Comparison of ENCODE assay signal across 1 cellular context in the genomic region with DNA sequence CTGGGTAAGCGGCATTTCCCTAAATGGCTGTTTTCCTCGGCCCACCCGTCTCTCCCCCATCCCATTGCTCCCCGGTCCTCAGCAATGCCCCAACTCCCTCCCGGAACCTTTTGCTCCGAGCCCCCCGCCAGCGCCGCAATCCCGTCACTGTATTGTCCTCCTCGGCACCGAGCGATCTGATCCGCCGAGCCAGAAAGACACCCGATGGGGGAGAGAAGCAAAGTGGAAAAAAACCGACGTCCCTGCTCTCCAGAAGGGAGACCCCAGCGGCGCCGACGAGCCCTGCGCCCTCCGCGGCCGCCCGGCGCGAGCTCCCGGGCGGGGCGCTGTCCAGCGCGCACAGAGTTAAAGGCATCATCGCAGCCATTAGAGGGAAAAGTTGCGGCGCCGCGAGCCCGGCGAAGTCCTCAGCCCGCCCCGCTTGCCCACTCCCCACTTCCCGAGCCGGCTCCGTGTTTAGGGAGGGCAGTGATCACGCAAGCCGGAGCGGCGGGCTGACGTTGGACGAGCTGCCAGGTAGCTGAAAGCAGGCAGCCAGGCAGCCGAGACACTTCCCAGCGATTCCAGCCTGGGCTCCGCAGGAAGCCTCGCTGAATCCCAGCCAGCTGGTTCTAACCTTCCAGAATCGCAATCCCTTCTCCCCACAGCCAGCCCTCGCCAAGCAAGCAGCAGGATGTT.
TF ChIP-seq lines count a peak whose summit lies in the region.

A gene with protein sequence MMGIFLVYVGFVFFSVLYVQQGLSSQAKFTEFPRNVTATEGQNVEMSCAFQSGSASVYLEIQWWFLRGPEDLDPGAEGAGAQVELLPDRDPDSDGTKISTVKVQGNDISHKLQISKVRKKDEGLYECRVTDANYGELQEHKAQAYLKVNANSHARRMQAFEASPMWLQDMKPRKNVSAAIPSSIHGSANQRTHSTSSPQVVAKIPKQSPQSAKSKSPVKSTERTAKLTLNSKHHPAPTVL (plus strand): TSS at position 435 of the 678 bp plus-strand sequence. CDS start 356 bp downstream, outside the sequence.

TF ChIP-seq in K562, 482 proteins besides CTCF, POLR2A, EP300 and RAD21 (continued from another document):
- TF ChIP-seq, protein P1, sequence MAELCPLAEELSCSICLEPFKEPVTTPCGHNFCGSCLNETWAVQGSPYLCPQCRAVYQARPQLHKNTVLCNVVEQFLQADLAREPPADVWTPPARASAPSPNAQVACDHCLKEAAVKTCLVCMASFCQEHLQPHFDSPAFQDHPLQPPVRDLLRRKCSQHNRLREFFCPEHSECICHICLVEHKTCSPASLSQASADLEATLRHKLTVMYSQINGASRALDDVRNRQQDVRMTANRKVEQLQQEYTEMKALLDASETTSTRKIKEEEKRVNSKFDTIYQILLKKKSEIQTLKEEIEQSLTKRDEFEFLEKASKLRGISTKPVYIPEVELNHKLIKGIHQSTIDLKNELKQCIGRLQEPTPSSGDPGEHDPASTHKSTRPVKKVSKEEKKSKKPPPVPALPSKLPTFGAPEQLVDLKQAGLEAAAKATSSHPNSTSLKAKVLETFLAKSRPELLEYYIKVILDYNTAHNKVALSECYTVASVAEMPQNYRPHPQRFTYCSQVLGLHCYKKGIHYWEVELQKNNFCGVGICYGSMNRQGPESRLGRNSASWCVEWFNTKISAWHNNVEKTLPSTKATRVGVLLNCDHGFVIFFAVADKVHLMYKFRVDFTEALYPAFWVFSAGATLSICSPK (IDR thresholded peaks at IDR 0.05; ENCODE audit: borderline replicate concordance), result no peak
- TF ChIP-seq ARID2 (IDR thresholded peaks at IDR 0.05) (no peak), ZNF23 (CRISPR knock-in tag; IDR thresholded peaks at IDR 0.05) (no peak), ZNF76 (CRISPR knock-in tag; IDR thresholded peaks at IDR 0.05; ENCODE audit: borderline replicate concordance) (no peak), ZNF24 (IDR thresholded peaks at IDR 0.05) (no peak), SRSF9 (IDR thresholded peaks at IDR 0.05; ENCODE audit: borderline replicate concordance, low read depth, low read length) (no peak), CTBP1 (IDR thresholded peaks at IDR 0.05; ENCODE audit: borderline replicate concordance) (no peak), HDGF (IDR thresholded peaks at IDR 0.05) (no peak), GABPB1 (CRISPR knock-in tag; IDR thresholded peaks at IDR 0.05) (no peak), CBFB (CRISPR knock-in tag; IDR thresholded peaks at IDR 0.05) (no peak)
- TF ChIP-seq, protein P2, sequence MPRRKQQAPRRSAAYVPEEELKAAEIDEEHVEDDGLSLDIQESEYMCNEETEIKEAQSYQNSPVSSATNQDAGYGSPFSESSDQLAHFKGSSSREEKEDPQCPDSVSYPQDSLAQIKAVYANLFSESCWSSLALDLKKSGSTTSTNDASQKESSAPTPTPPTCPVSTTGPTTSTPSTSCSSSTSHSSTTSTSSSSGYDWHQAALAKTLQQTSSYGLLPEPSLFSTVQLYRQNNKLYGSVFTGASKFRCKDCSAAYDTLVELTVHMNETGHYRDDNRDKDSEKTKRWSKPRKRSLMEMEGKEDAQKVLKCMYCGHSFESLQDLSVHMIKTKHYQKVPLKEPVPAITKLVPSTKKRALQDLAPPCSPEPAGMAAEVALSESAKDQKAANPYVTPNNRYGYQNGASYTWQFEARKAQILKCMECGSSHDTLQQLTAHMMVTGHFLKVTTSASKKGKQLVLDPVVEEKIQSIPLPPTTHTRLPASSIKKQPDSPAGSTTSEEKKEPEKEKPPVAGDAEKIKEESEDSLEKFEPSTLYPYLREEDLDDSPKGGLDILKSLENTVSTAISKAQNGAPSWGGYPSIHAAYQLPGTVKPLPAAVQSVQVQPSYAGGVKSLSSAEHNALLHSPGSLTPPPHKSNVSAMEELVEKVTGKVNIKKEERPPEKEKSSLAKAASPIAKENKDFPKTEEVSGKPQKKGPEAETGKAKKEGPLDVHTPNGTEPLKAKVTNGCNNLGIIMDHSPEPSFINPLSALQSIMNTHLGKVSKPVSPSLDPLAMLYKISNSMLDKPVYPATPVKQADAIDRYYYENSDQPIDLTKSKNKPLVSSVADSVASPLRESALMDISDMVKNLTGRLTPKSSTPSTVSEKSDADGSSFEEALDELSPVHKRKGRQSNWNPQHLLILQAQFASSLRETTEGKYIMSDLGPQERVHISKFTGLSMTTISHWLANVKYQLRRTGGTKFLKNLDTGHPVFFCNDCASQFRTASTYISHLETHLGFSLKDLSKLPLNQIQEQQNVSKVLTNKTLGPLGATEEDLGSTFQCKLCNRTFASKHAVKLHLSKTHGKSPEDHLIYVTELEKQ (CRISPR knock-in tag; IDR thresholded peaks at IDR 0.05), result no peak
- TF ChIP-seq, protein P3, sequence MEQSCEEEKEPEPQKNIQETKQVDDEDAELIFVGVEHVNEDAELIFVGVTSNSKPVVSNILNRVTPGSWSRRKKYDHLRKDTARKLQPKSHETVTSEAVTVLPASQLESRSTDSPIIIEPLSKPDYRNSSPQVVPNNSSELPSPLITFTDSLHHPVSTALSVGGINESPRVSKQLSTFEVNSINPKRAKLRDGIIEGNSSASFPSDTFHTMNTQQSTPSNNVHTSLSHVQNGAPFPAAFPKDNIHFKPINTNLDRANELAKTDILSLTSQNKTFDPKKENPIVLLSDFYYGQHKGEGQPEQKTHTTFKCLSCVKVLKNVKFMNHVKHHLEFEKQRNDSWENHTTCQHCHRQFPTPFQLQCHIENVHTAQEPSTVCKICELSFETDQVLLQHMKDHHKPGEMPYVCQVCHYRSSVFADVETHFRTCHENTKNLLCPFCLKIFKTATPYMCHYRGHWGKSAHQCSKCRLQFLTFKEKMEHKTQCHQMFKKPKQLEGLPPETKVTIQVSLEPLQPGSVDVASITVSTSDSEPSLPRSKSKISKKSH (CRISPR knock-in tag; IDR thresholded peaks at IDR 0.05), result no peak
- TF ChIP-seq, protein P4, sequence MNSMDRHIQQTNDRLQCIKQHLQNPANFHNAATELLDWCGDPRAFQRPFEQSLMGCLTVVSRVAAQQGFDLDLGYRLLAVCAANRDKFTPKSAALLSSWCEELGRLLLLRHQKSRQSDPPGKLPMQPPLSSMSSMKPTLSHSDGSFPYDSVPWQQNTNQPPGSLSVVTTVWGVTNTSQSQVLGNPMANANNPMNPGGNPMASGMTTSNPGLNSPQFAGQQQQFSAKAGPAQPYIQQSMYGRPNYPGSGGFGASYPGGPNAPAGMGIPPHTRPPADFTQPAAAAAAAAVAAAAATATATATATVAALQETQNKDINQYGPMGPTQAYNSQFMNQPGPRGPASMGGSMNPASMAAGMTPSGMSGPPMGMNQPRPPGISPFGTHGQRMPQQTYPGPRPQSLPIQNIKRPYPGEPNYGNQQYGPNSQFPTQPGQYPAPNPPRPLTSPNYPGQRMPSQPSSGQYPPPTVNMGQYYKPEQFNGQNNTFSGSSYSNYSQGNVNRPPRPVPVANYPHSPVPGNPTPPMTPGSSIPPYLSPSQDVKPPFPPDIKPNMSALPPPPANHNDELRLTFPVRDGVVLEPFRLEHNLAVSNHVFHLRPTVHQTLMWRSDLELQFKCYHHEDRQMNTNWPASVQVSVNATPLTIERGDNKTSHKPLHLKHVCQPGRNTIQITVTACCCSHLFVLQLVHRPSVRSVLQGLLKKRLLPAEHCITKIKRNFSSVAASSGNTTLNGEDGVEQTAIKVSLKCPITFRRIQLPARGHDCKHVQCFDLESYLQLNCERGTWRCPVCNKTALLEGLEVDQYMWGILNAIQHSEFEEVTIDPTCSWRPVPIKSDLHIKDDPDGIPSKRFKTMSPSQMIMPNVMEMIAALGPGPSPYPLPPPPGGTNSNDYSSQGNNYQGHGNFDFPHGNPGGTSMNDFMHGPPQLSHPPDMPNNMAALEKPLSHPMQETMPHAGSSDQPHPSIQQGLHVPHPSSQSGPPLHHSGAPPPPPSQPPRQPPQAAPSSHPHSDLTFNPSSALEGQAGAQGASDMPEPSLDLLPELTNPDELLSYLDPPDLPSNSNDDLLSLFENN (IDR thresholded peaks at IDR 0.05; ENCODE audit: low read depth in 2 of 2, low read length in 2 of 2), result no peak
